In the genomic region with DNA sequence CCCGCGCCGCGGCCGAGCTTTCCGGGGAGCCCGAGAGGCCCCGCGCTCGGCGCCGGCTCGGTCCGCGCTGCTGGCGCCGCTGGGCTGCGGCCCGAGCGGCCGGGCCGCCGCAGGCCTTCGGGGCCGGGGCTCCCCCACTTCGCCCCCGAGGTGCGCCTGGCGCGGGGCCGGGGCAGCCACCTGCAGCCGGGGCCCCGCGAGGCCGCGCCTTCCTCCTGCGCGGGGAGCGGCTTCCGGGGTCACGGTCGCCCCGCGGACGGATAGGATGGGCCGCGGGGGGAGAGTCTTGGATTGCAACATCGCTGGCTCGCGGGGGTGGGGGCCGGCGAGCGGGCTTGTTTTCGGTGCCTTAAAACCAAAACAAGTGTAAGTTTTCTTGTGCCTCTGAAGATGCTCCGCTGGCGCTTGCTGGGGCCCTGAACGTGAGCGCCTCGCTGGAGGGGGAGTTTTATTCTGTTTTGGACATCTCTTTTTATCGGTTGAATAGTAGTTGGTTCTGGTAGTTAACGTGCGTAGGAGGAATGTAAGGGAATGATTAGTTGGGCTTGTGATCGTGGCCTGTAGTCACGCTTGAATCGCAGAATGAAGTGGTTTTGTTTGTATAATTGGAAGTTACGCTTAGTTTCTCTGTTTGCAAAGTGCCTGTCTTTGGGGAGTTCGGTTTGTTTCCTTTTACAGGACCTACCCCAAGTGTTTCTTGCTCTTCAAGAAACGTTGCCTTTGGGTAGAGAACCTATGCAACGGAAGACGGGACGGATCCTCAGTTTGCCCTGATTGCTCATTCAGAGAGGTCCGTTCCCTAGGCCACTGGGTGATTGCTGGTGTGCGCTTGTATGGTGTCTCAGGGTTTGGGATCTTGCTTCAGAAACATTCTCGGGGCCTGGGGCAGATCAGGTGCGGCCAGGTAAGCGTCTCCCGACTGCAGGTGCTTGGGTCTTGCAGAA, we compare ENCODE assay signal across 1 cellular context.
A peak's percentile ranks its signal among the peaks of the same experiment; 100 is the strongest.
TF ChIP-seq lines count a peak whose summit lies in the region.

No MANE protein-coding gene starts in this region.

TF ChIP-seq in GM12878, 131 proteins besides CTCF, POLR2A, EP300 and RAD21:
- TF ChIP-seq, protein P1, sequence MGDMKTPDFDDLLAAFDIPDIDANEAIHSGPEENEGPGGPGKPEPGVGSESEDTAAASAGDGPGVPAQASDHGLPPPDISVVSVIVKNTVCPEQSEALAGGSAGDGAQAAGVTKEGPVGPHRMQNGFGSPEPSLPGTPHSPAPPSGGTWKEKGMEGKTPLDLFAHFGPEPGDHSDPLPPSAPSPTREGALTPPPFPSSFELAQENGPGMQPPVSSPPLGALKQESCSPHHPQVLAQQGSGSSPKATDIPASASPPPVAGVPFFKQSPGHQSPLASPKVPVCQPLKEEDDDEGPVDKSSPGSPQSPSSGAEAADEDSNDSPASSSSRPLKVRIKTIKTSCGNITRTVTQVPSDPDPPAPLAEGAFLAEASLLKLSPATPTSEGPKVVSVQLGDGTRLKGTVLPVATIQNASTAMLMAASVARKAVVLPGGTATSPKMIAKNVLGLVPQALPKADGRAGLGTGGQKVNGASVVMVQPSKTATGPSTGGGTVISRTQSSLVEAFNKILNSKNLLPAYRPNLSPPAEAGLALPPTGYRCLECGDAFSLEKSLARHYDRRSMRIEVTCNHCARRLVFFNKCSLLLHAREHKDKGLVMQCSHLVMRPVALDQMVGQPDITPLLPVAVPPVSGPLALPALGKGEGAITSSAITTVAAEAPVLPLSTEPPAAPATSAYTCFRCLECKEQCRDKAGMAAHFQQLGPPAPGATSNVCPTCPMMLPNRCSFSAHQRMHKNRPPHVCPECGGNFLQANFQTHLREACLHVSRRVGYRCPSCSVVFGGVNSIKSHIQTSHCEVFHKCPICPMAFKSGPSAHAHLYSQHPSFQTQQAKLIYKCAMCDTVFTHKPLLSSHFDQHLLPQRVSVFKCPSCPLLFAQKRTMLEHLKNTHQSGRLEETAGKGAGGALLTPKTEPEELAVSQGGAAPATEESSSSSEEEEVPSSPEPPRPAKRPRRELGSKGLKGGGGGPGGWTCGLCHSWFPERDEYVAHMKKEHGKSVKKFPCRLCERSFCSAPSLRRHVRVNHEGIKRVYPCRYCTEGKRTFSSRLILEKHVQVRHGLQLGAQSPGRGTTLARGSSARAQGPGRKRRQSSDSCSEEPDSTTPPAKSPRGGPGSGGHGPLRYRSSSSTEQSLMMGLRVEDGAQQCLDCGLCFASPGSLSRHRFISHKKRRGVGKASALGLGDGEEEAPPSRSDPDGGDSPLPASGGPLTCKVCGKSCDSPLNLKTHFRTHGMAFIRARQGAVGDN (IDR thresholded peaks at IDR 0.05), result no peak
- TF ChIP-seq DPF2 (IDR thresholded peaks at IDR 0.05) (no peak), BHLHE40 (IDR thresholded peaks at IDR 0.05; ENCODE audit: borderline replicate concordance in 1 of 2, low read depth in 2 of 2, low read length in 1 of 2) (0 out of 4 replicates have a peak, but pooled peaks of 1 of the 2 experiments have one; percentile 10), GABPA (IDR thresholded peaks at IDR 0.05; ENCODE audit: low read depth) (no peak), NR2C1 (IDR thresholded peaks at IDR 0.05) (peak; percentile 58), SREBF2 (IDR thresholded peaks at IDR 0.05; ENCODE audit: low read length) (no peak), HCFC1 (IDR thresholded peaks at IDR 0.05; ENCODE audit: low read length) (no peak), PAX5 (IDR thresholded peaks at IDR 0.05; ENCODE audit: borderline replicate concordance, low read depth, low read length) (no peak), SMAD1 (IDR thresholded peaks at IDR 0.05; ENCODE audit: low read depth, partially characterized antibody) (peak; percentile 30), SKIL (IDR thresholded peaks at IDR 0.05; ENCODE audit: low read depth, poor library complexity, severe bottlenecking) (no peak), BACH1 (IDR thresholded peaks at IDR 0.05; ENCODE audit: borderline replicate concordance) (no peak), ATF7 (IDR thresholded peaks at IDR 0.05; ENCODE audit: low read depth) (peak; percentile 33; the same call in 1 of the 2 replicates), ZZZ3 (IDR thresholded peaks at IDR 0.05; ENCODE audit: control insufficient read depth, insufficient read length, low read depth) (no peak), MXI1 (IDR thresholded peaks at IDR 0.05; ENCODE audit: low read depth, low read length) (no peak), EZH2 (IDR thresholded peaks at IDR 0.05; ENCODE audit: borderline replicate concordance, control insufficient read depth, low read depth, low read length) (no peak), SMARCA5 (IDR thresholded peaks at IDR 0.05) (no peak), USF2 (IDR thresholded peaks at IDR 0.05; ENCODE audit: borderline replicate concordance, low read depth, low read length) (no peak), JUNB (IDR thresholded peaks at IDR 0.05) (no peak), NR2C2 (IDR thresholded peaks at IDR 0.05; ENCODE audit: borderline replicate concordance, control insufficient read depth, insufficient read length, low read depth) (no peak), SREBF1 (IDR thresholded peaks at IDR 0.05; ENCODE audit: low read length) (no peak), POLR2AphosphoS5 (IDR thresholded peaks at IDR 0.05; ENCODE audit: low read length) (0 out of 2 replicates have a peak, but pooled peaks have one; percentile 37), CEBPB (IDR thresholded peaks at IDR 0.05; ENCODE audit: borderline replicate concordance in 1 of 2, low read depth in 2 of 2, low read length in 2 of 2) (peak in 1 of 2 experiments; percentile 70; a peak in 2 of 4 replicates), CREM (IDR thresholded peaks at IDR 0.05; ENCODE audit: low read depth) (no peak), GATAD2B (conservative IDR thresholded peaks at IDR 0.05; ENCODE audit: low read depth) (0 out of 2 replicates have a peak, but pooled peaks have one; percentile 26), IRF5 (IDR thresholded peaks at IDR 0.05; ENCODE audit: borderline replicate concordance) (no peak), RCOR1 (conservative IDR thresholded peaks at IDR 0.05; ENCODE audit: low read depth, low read length) (no peak), NR2F1 (conservative IDR thresholded peaks at IDR 0.05) (0 out of 2 replicates have a peak, but pooled peaks have one; percentile 55), RAD51 (IDR thresholded peaks at IDR 0.05) (no peak), ESRRA (IDR thresholded peaks at IDR 0.05; ENCODE audit: low read length) (no peak), MAX (IDR thresholded peaks at IDR 0.05; ENCODE audit: low read depth, low read length) (no peak), SRF (IDR thresholded peaks at IDR 0.05; ENCODE audit: low read depth in 2 of 2, low read length in 2 of 2) (no peak)
- TF ChIP-seq, protein P2, sequence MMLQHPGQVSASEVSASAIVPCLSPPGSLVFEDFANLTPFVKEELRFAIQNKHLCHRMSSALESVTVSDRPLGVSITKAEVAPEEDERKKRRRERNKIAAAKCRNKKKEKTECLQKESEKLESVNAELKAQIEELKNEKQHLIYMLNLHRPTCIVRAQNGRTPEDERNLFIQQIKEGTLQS (IDR thresholded peaks at IDR 0.05; ENCODE audit: borderline replicate concordance, extremely low read depth, low read depth, low read length), result no peak
- TF ChIP-seq, protein P3, sequence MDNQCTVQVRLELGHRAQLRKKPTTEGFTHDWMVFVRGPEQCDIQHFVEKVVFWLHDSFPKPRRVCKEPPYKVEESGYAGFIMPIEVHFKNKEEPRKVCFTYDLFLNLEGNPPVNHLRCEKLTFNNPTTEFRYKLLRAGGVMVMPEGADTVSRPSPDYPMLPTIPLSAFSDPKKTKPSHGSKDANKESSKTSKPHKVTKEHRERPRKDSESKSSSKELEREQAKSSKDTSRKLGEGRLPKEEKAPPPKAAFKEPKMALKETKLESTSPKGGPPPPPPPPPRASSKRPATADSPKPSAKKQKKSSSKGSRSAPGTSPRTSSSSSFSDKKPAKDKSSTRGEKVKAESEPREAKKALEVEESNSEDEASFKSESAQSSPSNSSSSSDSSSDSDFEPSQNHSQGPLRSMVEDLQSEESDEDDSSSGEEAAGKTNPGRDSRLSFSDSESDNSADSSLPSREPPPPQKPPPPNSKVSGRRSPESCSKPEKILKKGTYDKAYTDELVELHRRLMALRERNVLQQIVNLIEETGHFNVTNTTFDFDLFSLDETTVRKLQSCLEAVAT (IDR thresholded peaks at IDR 0.05), result peak; percentile 58; the same call in 1 of the 2 replicates
- TF ChIP-seq, protein P4, sequence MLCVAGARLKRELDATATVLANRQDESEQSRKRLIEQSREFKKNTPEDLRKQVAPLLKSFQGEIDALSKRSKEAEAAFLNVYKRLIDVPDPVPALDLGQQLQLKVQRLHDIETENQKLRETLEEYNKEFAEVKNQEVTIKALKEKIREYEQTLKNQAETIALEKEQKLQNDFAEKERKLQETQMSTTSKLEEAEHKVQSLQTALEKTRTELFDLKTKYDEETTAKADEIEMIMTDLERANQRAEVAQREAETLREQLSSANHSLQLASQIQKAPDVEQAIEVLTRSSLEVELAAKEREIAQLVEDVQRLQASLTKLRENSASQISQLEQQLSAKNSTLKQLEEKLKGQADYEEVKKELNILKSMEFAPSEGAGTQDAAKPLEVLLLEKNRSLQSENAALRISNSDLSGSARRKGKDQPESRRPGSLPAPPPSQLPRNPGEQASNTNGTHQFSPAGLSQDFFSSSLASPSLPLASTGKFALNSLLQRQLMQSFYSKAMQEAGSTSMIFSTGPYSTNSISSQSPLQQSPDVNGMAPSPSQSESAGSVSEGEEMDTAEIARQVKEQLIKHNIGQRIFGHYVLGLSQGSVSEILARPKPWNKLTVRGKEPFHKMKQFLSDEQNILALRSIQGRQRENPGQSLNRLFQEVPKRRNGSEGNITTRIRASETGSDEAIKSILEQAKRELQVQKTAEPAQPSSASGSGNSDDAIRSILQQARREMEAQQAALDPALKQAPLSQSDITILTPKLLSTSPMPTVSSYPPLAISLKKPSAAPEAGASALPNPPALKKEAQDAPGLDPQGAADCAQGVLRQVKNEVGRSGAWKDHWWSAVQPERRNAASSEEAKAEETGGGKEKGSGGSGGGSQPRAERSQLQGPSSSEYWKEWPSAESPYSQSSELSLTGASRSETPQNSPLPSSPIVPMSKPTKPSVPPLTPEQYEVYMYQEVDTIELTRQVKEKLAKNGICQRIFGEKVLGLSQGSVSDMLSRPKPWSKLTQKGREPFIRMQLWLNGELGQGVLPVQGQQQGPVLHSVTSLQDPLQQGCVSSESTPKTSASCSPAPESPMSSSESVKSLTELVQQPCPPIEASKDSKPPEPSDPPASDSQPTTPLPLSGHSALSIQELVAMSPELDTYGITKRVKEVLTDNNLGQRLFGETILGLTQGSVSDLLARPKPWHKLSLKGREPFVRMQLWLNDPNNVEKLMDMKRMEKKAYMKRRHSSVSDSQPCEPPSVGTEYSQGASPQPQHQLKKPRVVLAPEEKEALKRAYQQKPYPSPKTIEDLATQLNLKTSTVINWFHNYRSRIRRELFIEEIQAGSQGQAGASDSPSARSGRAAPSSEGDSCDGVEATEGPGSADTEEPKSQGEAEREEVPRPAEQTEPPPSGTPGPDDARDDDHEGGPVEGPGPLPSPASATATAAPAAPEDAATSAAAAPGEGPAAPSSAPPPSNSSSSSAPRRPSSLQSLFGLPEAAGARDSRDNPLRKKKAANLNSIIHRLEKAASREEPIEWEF (IDR thresholded peaks at IDR 0.05; ENCODE audit: insufficient replicate concordance, low read depth, low read length), result no peak
- TF ChIP-seq, protein P5, sequence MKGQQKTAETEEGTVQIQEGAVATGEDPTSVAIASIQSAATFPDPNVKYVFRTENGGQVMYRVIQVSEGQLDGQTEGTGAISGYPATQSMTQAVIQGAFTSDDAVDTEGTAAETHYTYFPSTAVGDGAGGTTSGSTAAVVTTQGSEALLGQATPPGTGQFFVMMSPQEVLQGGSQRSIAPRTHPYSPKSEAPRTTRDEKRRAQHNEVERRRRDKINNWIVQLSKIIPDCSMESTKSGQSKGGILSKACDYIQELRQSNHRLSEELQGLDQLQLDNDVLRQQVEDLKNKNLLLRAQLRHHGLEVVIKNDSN (IDR thresholded peaks at IDR 0.05; ENCODE audit: borderline replicate concordance, extremely low read length, insufficient read depth, low read depth, low read length), result no peak
